Comparison of ENCODE assay signal across 10 cellular contexts in genomic region chr16:80144191-80144590, GRCh38.
DNase-seq lines count a peak whose midpoint lies in the region; ATAC-seq and TF ChIP-seq lines count a peak whose summit lies in the region.
"Had no signal": no experiment of that assay in that cellular context is flagged by ENCODE, and none has a peak within 500 bp of the region (broad histone marks: within the 10 kb centered on the region; RNA-seq: fewer than 3 reads in every experiment).

No MANE protein-coding gene starts in this region.

- ATAC-seq in GM19395 (IDR thresholded peaks at IDR 0.05; ENCODE audit: unreplicated experiment) (peak; percentile 99), HG02885 (IDR thresholded peaks at IDR 0.05; ENCODE audit: poor library complexity, unreplicated experiment) (peak; percentile 100)

- intact Hi-C loops in prostate gland (cut with DNase I), result no loop called here

- TF ChIP-seq CTCF in GM06990 (IDR thresholded peaks at IDR 0.05; ENCODE audit: insufficient read depth, low read length, poor library complexity, severe bottlenecking), result no peak
- TF ChIP-seq CTCF in prostate gland (IDR thresholded peaks at IDR 0.05), result no peak

- H3K27ac ChIP-seq in prostate gland, result no peak overlapping the region

- DNase-seq in GM06990 (ENCODE audit: extremely low read depth, insufficient read length), result peak; percentile 47
- DNase-seq in NAMALWA (ENCODE audit: low spot score), result peak; percentile 1
- DNase-seq in activated naive CD4-positive, alpha-beta T cell (lab: John Stamatoyannopoulos, UW), result no peak
- no peak for DNase-seq in NCI-H2081 (lab: John Stamatoyannopoulos, UW)
- DNase-seq in prostate gland (ENCODE audit: low spot score), result no peak
- DNase-seq in NCI-H2107 treated with DMSO at 0.1 percent for 48 hours (lab: John Stamatoyannopoulos, UW; ENCODE audit: unreplicated experiment), result no peak
- DNase-seq: activated CD4-positive, alpha-beta T cell treated with anti-CD3 and anti-CD28 coated beads, Interleukin-2, amount 10 ng/mL, durations not matched to agents 7 days and 5 days; head of caudate nucleus had no signal

- H3K27me3 ChIP-seq in GM06990 (replicated peaks; ENCODE audit: control insufficient read depth, insufficient read depth, low read length) (no peaks in the 10 kb centered on the region), prostate gland (replicated peaks; ENCODE audit: insufficient read depth) (no peaks in the 10 kb centered on the region)

- no peaks in the 10 kb centered on the region for H3K9me3 ChIP-seq in prostate gland

- no peak for TF ChIP-seq POLR2A in prostate gland (IDR thresholded peaks at IDR 0.05)

- H3K4me3 ChIP-seq in GM06990 (replicated peaks; ENCODE audit: low read depth, low read length) (no peak overlapping the region), prostate gland (no peak overlapping the region)

- H3K36me3 ChIP-seq in GM06990 (ENCODE audit: control insufficient read depth, insufficient read depth, low read length), result no peaks in the 10 kb centered on the region
- no peaks in the 10 kb centered on the region for H3K36me3 ChIP-seq in prostate gland

- H3K4me1 ChIP-seq in prostate gland (replicated peaks), result no peaks in the 10 kb centered on the region

Comparison
In these comparisons a context has a peak if more than half of its experiments do, and no peak if none do; other contexts are left out.
1. DNase-seq: peak in GM06990 (single experiment) and NAMALWA (single experiment); none in activated naive CD4-positive, alpha-beta T cell (0 of 4), NCI-H2081 (0 of 2), prostate gland (single experiment) and NCI-H2107 treated with DMSO at 0.1 percent for 48 hours (single experiment).